Comparison of ENCODE assay signal across 13 cellular contexts in genomic region chr19:19399733-19400438, GRCh38. TPM values are rescaled to one million over a fixed set of nuclear protein-coding genes. Genes with fewer than 3 reads are reported as not detected.
A peak's percentile ranks its signal among the peaks of the same experiment; 100 is the strongest.
DNase-seq lines count a peak whose midpoint lies in the region; ATAC-seq, FAIRE-seq and TF ChIP-seq lines count a peak whose summit lies in the region.
"Had no signal": no experiment of that assay in that cellular context is flagged by ENCODE, and none has a peak within 500 bp of the region (broad histone marks: within the 10 kb centered on the region; RNA-seq: fewer than 3 reads in every experiment).

No MANE protein-coding gene starts in this region.

- peak overlapping the region; percentile 16 for H3K27ac Mint-ChIP-seq in activated CD8-positive, alpha-beta T cell treated with anti-CD3 and anti-CD28 coated beads for 36 hours
- no peak overlapping the region for H3K27ac Mint-ChIP-seq in activated CD8-positive, alpha-beta T cell treated with anti-CD3 and anti-CD28 coated beads, Interleukin-2, amount 10 ng/mL, durations not matched to agents 7 days and 5 days
- H3K27ac Mint-ChIP-seq: activated CD4-positive, alpha-beta T cell treated with anti-CD3 and anti-CD28 coated beads, Interleukin-2, amount 10 ng/mL, durations not matched to agents 7 days and 5 days had no signal

- H3F3A ChIP-seq in OCI-LY1 (ENCODE audit: insufficient read depth, low read length) = no peaks in the 10 kb centered on the region

- H3K9ac ChIP-seq in OCI-LY1 (ENCODE audit: low read length) = no peak overlapping the region; the same call in 1 of the 2 replicates
- no peak overlapping the region for H3K9ac ChIP-seq in fibroblast of lung (ENCODE audit: insufficient read depth, low read length)
- H3K9ac ChIP-seq in HepG2 (ENCODE audit: insufficient read depth, low read depth, low read length) = no peak overlapping the region

- CTCF ChIA-PET in activated CD8-positive, alpha-beta T cell treated with anti-CD3 and anti-CD28 coated beads for 36 hours (lab: Charles Lee) = no interaction called here
- CTCF ChIA-PET in activated CD8-positive, alpha-beta T cell treated with anti-CD3 and anti-CD28 coated beads, Interleukin-2, amount 10 ng/mL, durations not matched to agents 7 days and 5 days (lab: Charles Lee) = interaction anchor here (1.3 kb wide), 1 partner anchor 90 kb away, joined by 3 read pairs; no protein-coding TSS in a partner anchor
- CTCF ChIA-PET in HepG2 (lab: Yijun Ruan, JAX; ENCODE audit: low intra/inter-chr PET ratio, low total read pairs) = no interaction called here

- 48 to 57% (median 56%) methylated on average over 9 of the region's 9 CpGs for WGBS in spleen, 5 donors
- WGBS in HepG2 (ENCODE audit: low lambda C conversion rate) = 86% methylated on average over 9 of the region's 9 CpGs

- no peak overlapping the region for H3K4me3 ChIP-seq in OCI-LY1 (ENCODE audit: low read depth, low read length, poor library complexity, severe bottlenecking)
- H3K4me3 ChIP-seq in fibroblast of lung (replicated peaks in 1 of 4; ENCODE audit: control extremely low read depth in 1 of 4, insufficient read depth in 1 of 4, low read depth in 3 of 4, low read length in 4 of 4) = no peak overlapping the region
- no peak overlapping the region for H3K4me3 ChIP-seq in spleen
- H3K4me3 ChIP-seq in HepG2 (replicated peaks in 1 of 3; ENCODE audit: insufficient read depth in 1 of 3, low read depth in 2 of 3, low read length in 3 of 3) = no peak overlapping the region
- H3K4me3 ChIP-seq: adrenal gland, skin epidermis had no signal

- no peak for TF ChIP-seq EP300 in HepG2 (IDR thresholded peaks at IDR 0.05; ENCODE audit: low read depth in 2 of 2, low read length in 2 of 2)
- TF ChIP-seq EP300 in HepG2 (CRISPR knock-in tag; IDR thresholded peaks at IDR 0.05; ENCODE audit: borderline replicate concordance) = no peak

- H3K4me2 ChIP-seq in OCI-LY1 (ENCODE audit: low read length) = no peak overlapping the region; the same call in 1 of the 2 replicates
- H3K4me2 ChIP-seq in fibroblast of lung (ENCODE audit: extremely low read depth, insufficient read depth, low read length) = peak overlapping the region; percentile 48
- no peak overlapping the region for H3K4me2 ChIP-seq in HepG2 (ENCODE audit: low read depth, low read length)

- FAIRE-seq in HepG2 (lab: Jason Lieb, UNC) = no peak

- H3K79me2 ChIP-seq in OCI-LY1 (ENCODE audit: insufficient read depth, low read length) (peaks cover 30% of the 10 kb centered on the region), fibroblast of lung (ENCODE audit: control insufficient read depth, insufficient read depth, low read length) (peaks cover 16% of the 10 kb centered on the region), HepG2 (ENCODE audit: insufficient read depth, low read length) (peaks cover 31% of the 10 kb centered on the region)

- no peaks in the 10 kb centered on the region for H3K36me3 ChIP-seq in OCI-LY1 (ENCODE audit: insufficient read depth, low read length)
- H3K36me3 ChIP-seq in fibroblast of lung (ENCODE audit: control insufficient read depth, insufficient read depth, low read length) = no peaks in the 10 kb centered on the region
- no peaks in the 10 kb centered on the region for H3K36me3 ChIP-seq in spleen
- H3K36me3 ChIP-seq in HepG2 (replicated peaks in 1 of 2; ENCODE audit: control insufficient read depth in 1 of 2, insufficient read depth in 2 of 2, low read length in 2 of 2) = no peaks in the 10 kb centered on the region
- H3K36me3 ChIP-seq: adrenal gland had no signal

- H3K9me2 ChIP-seq in OCI-LY1 (ENCODE audit: low read depth, low read length) = no peaks in the 10 kb centered on the region

- TF ChIP-seq POLR2A in spleen (IDR thresholded peaks at IDR 0.05) = no peak
- no peak for TF ChIP-seq POLR2A in erythroblast (IDR thresholded peaks at IDR 0.05; ENCODE audit: low read length)
- no peak for TF ChIP-seq POLR2A in HepG2 (IDR thresholded peaks at IDR 0.05; ENCODE audit: insufficient read depth in 1 of 2, low read depth in 2 of 2, low read length in 2 of 2)

- H3K4me1 ChIP-seq in OCI-LY1 (ENCODE audit: insufficient read depth, low read length, severe bottlenecking) = peaks cover 25% of the 10 kb centered on the region
- H3K4me1 ChIP-seq in fibroblast of lung (ENCODE audit: control insufficient read depth, extremely low read depth, insufficient read depth, low read length) = peaks cover 20% of the 10 kb centered on the region
- peaks cover 19 to 91% (median 54%) of the 10 kb centered on the region in 6 donors for H3K4me1 ChIP-seq in spleen
- H3K4me1 ChIP-seq in HepG2 (ENCODE audit: insufficient read depth, low read length) = peaks cover 24% of the 10 kb centered on the region

- H3K9me3 ChIP-seq in OCI-LY1 (ENCODE audit: low read length) (no peaks in the 10 kb centered on the region), fibroblast of lung (ENCODE audit: control insufficient read depth, insufficient read depth, low read depth, low read length) (no peaks in the 10 kb centered on the region), spleen (no peaks in the 10 kb centered on the region), HepG2 (ENCODE audit: low read length) (no peaks in the 10 kb centered on the region)
- H3K9me3 ChIP-seq: adrenal gland had no signal

- H4K20me1 ChIP-seq in OCI-LY1 (ENCODE audit: insufficient read depth, low read length) (no peaks in the 10 kb centered on the region), fibroblast of lung (ENCODE audit: control insufficient read depth, extremely low read depth, insufficient read depth, low read length) (no peaks in the 10 kb centered on the region), HepG2 (ENCODE audit: insufficient read depth, low read length) (no peaks in the 10 kb centered on the region)

- TF ChIP-seq RAD21 in HepG2 (CRISPR knock-in tag; IDR thresholded peaks at IDR 0.05) = no peak

- H3K9me3 Mint-ChIP-seq in activated CD8-positive, alpha-beta T cell treated with anti-CD3 and anti-CD28 coated beads for 36 hours = no peaks in the 10 kb centered on the region
- no peaks in the 10 kb centered on the region for H3K9me3 Mint-ChIP-seq in activated CD8-positive, alpha-beta T cell treated with anti-CD3 and anti-CD28 coated beads, Interleukin-2, amount 10 ng/mL, durations not matched to agents 7 days and 5 days (ENCODE audit: insufficient read depth)
- H3K9me3 Mint-ChIP-seq: activated CD4-positive, alpha-beta T cell treated with anti-CD3 and anti-CD28 coated beads, Interleukin-2, amount 10 ng/mL, durations not matched to agents 7 days and 5 days had no signal

- H3K36me3 Mint-ChIP-seq in activated CD8-positive, alpha-beta T cell treated with anti-CD3 and anti-CD28 coated beads for 36 hours (ENCODE audit: low read depth) = no peaks in the 10 kb centered on the region
- peaks cover 12% of the 10 kb centered on the region for H3K36me3 Mint-ChIP-seq in activated CD8-positive, alpha-beta T cell treated with anti-CD3 and anti-CD28 coated beads, Interleukin-2, amount 10 ng/mL, durations not matched to agents 7 days and 5 days (ENCODE audit: low read depth)

- no peak for ATAC-seq in activated CD8-positive, alpha-beta T cell treated with anti-CD3 and anti-CD28 coated beads for 36 hours
- no peak for ATAC-seq in activated CD8-positive, alpha-beta T cell treated with anti-CD3 and anti-CD28 coated beads, Interleukin-2, amount 10 ng/mL, durations not matched to agents 7 days and 5 days
- ATAC-seq in HepG2 = no peak
- ATAC-seq: left lobe of liver had no signal

- no peak overlapping the region for H2AFZ ChIP-seq in OCI-LY1 (ENCODE audit: low read length)
- peak overlapping the region; percentile 45 for H2AFZ ChIP-seq in fibroblast of lung (ENCODE audit: low read length)
- H2AFZ ChIP-seq in HepG2 (ENCODE audit: low read length) = no peak overlapping the region

- BruUV-seq in HepG2 (replicated peaks; lab: Mats Ljungman, UMichigan) = no TSS peak

- peak overlapping the region; percentile 6 for H3K27ac ChIP-seq in OCI-LY1 (ENCODE audit: low read depth, low read length, poor library complexity, severe bottlenecking)
- no peak overlapping the region for H3K27ac ChIP-seq in fibroblast of lung (ENCODE audit: insufficient read depth, low read length)
- H3K27ac ChIP-seq in spleen = peak overlapping the region in 6 of 8 donors; percentile 8 to 45 (median 36)
- no peak overlapping the region for H3K27ac ChIP-seq in HepG2 (ENCODE audit: extremely low read length, insufficient read depth, low read length)

- POLR2A ChIA-PET in activated CD8-positive, alpha-beta T cell treated with anti-CD3 and anti-CD28 coated beads for 36 hours (lab: Charles Lee) = interaction anchor here (1.1 kb wide), 1 partner anchor 51 kb away, joined by 4 read pairs; no protein-coding TSS in a partner anchor
- POLR2A ChIA-PET in activated CD8-positive, alpha-beta T cell treated with anti-CD3 and anti-CD28 coated beads, Interleukin-2, amount 10 ng/mL, durations not matched to agents 7 days and 5 days (lab: Charles Lee) = no interaction called here
- POLR2A ChIA-PET in HepG2 (lab: Yijun Ruan, JAX) = no interaction called here

- H3K27me3 Mint-ChIP-seq in activated CD8-positive, alpha-beta T cell treated with anti-CD3 and anti-CD28 coated beads for 36 hours = no peaks in the 10 kb centered on the region
- no peaks in the 10 kb centered on the region for H3K27me3 Mint-ChIP-seq in activated CD8-positive, alpha-beta T cell treated with anti-CD3 and anti-CD28 coated beads, Interleukin-2, amount 10 ng/mL, durations not matched to agents 7 days and 5 days (ENCODE audit: low read depth)
- H3K27me3 Mint-ChIP-seq: activated CD4-positive, alpha-beta T cell treated with anti-CD3 and anti-CD28 coated beads, Interleukin-2, amount 10 ng/mL, durations not matched to agents 7 days and 5 days had no signal

- intact Hi-C loops in activated CD8-positive, alpha-beta T cell treated with anti-CD3 and anti-CD28 coated beads for 36 hours (cut with micrococcal nuclease) = no loop called here
- intact Hi-C loops in spleen (cut with DNase I; ENCODE audit: low total_unique reads) = loop anchor here (10.0 kb wide), 1 partner anchor 85 kb away; no protein-coding TSS in a partner anchor
- intact Hi-C loops in HepG2 (cut with micrococcal nuclease; ENCODE audit: unreplicated experiment) = no loop called here

- DNase-seq in activated CD8-positive, alpha-beta T cell treated with anti-CD3 and anti-CD28 coated beads for 36 hours = no peak
- no peak for DNase-seq in activated CD8-positive, alpha-beta T cell treated with anti-CD3 and anti-CD28 coated beads, Interleukin-2, amount 10 ng/mL, durations not matched to agents 7 days and 5 days
- peak; percentile 41 to 48 for DNase-seq in fibroblast of lung (ENCODE audit: low read depth in 2 of 2)
- DNase-seq in spleen = peak; percentile 15
- DNase-seq in erythroblast (lab: John Stamatoyannopoulos, UW) = no peak
- DNase-seq in HepG2 (ENCODE audit: low spot score) = no peak
- DNase-seq in NCI-H2029 treated with DMSO at 0.1 percent for 48 hours (lab: John Stamatoyannopoulos, UW) = no peak
- DNase-seq: activated CD4-positive, alpha-beta T cell treated with anti-CD3 and anti-CD28 coated beads, Interleukin-2, amount 10 ng/mL, durations not matched to agents 7 days and 5 days; adrenal gland; SIG-M5 had no signal

- peaks cover 33% of the 10 kb centered on the region for H3K4me1 Mint-ChIP-seq in activated CD8-positive, alpha-beta T cell treated with anti-CD3 and anti-CD28 coated beads for 36 hours (ENCODE audit: low read depth)
- H3K4me1 Mint-ChIP-seq in activated CD8-positive, alpha-beta T cell treated with anti-CD3 and anti-CD28 coated beads, Interleukin-2, amount 10 ng/mL, durations not matched to agents 7 days and 5 days (ENCODE audit: low read depth) = peaks cover 40% of the 10 kb centered on the region

- no peak for TF ChIP-seq CTCF in activated CD8-positive, alpha-beta T cell treated with anti-CD3 and anti-CD28 coated beads for 36 hours (IDR thresholded peaks at IDR 0.05)
- no peak for TF ChIP-seq CTCF in OCI-LY1 (IDR thresholded peaks at IDR 0.05; ENCODE audit: low read length)
- TF ChIP-seq CTCF in fibroblast of lung (conservative IDR thresholded peaks at IDR 0.05 in 1 of 2, IDR thresholded peaks at IDR 0.05 in 1 of 2; ENCODE audit: low read depth in 1 of 2, low read length in 2 of 2) = no peak
- no peak for TF ChIP-seq CTCF in spleen (IDR thresholded peaks at IDR 0.05 in 8 of 11, conservative IDR thresholded peaks at IDR 0.05 in 3 of 11)
- no peak for TF ChIP-seq CTCF in HepG2 (CRISPR knock-in tag; IDR thresholded peaks at IDR 0.05)

- no peaks in the 10 kb centered on the region for H3K27me3 ChIP-seq in OCI-LY1 (ENCODE audit: insufficient read depth, low read length)
- H3K27me3 ChIP-seq in fibroblast of lung (ENCODE audit: control insufficient read depth, insufficient read depth, low read length) = no peaks in the 10 kb centered on the region
- H3K27me3 ChIP-seq in spleen (replicated peaks in 1 of 7) = no peaks in the 10 kb centered on the region
- H3K27me3 ChIP-seq in HepG2 (ENCODE audit: control insufficient read depth in 1 of 2, insufficient read depth in 2 of 2, low read length in 2 of 2) = no peaks in the 10 kb centered on the region
- H3K27me3 ChIP-seq: adrenal gland had no signal

- in situ Hi-C loops in HepG2 (cut with HindIII; ENCODE audit: extremely low pct_ligation_motif_present, low pct_unique_long_range_greater_than_20kb) = no loop called here

- H3K4me3 Mint-ChIP-seq in activated CD8-positive, alpha-beta T cell treated with anti-CD3 and anti-CD28 coated beads for 36 hours = no peak overlapping the region
- no peak overlapping the region for H3K4me3 Mint-ChIP-seq in activated CD8-positive, alpha-beta T cell treated with anti-CD3 and anti-CD28 coated beads, Interleukin-2, amount 10 ng/mL, durations not matched to agents 7 days and 5 days
- H3K4me3 Mint-ChIP-seq: activated CD4-positive, alpha-beta T cell treated with anti-CD3 and anti-CD28 coated beads, Interleukin-2, amount 10 ng/mL, durations not matched to agents 7 days and 5 days had no signal

RNA-seq across cellular contexts. Expression of gene GATAD2A, which starts 5.6 kb away (rescaled TPM):
- 100 to 1,000 TPM; 132 to 136 TPM for total RNA-seq in activated CD8-positive, alpha-beta T cell treated with anti-CD3 and anti-CD28 coated beads for 36 hours
- total RNA-seq in activated CD8-positive, alpha-beta T cell treated with anti-CD3 and anti-CD28 coated beads, Interleukin-2, amount 10 ng/mL, durations not matched to agents 7 days and 5 days = 100 to 1,000 TPM; 180 TPM
- total RNA-seq in fibroblast of lung (28.8 and 31.7 TPM in 2 replicates), spleen (100 to 1,000 TPM in 3 of 7 donors, 10 to 100 TPM in 4; 54.0 to 122 (median 94.2) TPM), HepG2 (2016; rRNA removed; fragmentation: Illumina TruSeq; extraction: Trizol) (25.1 and 28.6 TPM in 2 replicates)
- polyA plus RNA-seq in fibroblast of lung (63.5 and 77.2 TPM in 2 replicates), spleen (10 to 100 TPM; 11.6 to 25.5 (median 12.6) TPM), HepG2 (2011; rRNA removed) (15.1 and 16.8 TPM in 2 replicates)
- 53.2 and 57.9 TPM in 2 replicates for polyA plus RNA-seq in fibroblast of lung (2012)
- polyA minus RNA-seq in fibroblast of lung (ENCODE audit: low replicate concordance) = 21.8 and 31.1 TPM in 2 replicates
- total RNA-seq in HepG2 (2016; cell fraction: cytosol; rRNA removed; fragmentation: Illumina TruSeq; extraction: Trizol; ENCODE audit: low read depth) = 10.8 and 13.3 TPM in 2 replicates
- total RNA-seq in HepG2 (2016; cell fraction: insoluble cytoplasmic fraction; rRNA removed; fragmentation: Illumina TruSeq; extraction: Trizol) = 24.5 and 30.0 TPM in 2 replicates
- total RNA-seq in HepG2 (2016; cell fraction: membrane; rRNA removed; fragmentation: Illumina TruSeq; extraction: Trizol) = 43.4 and 51.5 TPM in 2 replicates
- 19.5 and 24.3 TPM in 2 replicates for total RNA-seq in HepG2 (2016; cell fraction: nucleus; rRNA removed; fragmentation: Illumina TruSeq; extraction: Trizol)
- polyA plus RNA-seq in HepG2 (2011; cell fraction: cytosol; rRNA removed) = 10.5 and 13.4 TPM in 2 replicates
- 17.3 and 19.1 TPM in 2 replicates for polyA plus RNA-seq in HepG2 (2011; cell fraction: nucleus; rRNA removed)
- polyA plus RNA-seq in HepG2 (2012) = 19.3 and 26.1 TPM in 2 replicates
- 13.2 and 13.4 TPM in 2 replicates for polyA plus RNA-seq in HepG2 (2016; cell fraction: cytosol; fragmentation: Illumina TruSeq; extraction: Trizol; ENCODE audit: low read depth)
- 38.8 and 59.1 TPM in 2 replicates for polyA plus RNA-seq in HepG2 (2016; cell fraction: insoluble cytoplasmic fraction; fragmentation: Illumina TruSeq; extraction: Trizol; ENCODE audit: low read depth)
- polyA plus RNA-seq in HepG2 (2016; cell fraction: membrane; fragmentation: Illumina TruSeq; extraction: Trizol; ENCODE audit: low read depth) = 38.7 and 46.4 TPM in 2 replicates
- polyA plus RNA-seq in HepG2 (2016; cell fraction: nucleus; fragmentation: Illumina TruSeq; extraction: Trizol; ENCODE audit: insufficient read depth, low read depth) = 43.6 and 47.2 TPM in 2 replicates
- 16.0 and 18.2 TPM in 2 replicates for polyA minus RNA-seq in HepG2 (2011; rRNA and poly(A)+ RNA removed; ENCODE audit: low replicate concordance)
- polyA minus RNA-seq in HepG2 (2011; cell fraction: cytosol; rRNA and poly(A)+ RNA removed) = 24.2 and 24.4 TPM in 2 replicates
- 11.5 and 14.5 TPM in 2 replicates for polyA minus RNA-seq in HepG2 (2011; cell fraction: nucleus; rRNA and poly(A)+ RNA removed)

Comparison
In these comparisons a context has a peak if more than half of its experiments do, and no peak if none do; other contexts are left out.
1. DNase-seq: peak in fibroblast of lung (2 of 2) and spleen (single experiment); none in activated CD8-positive, alpha-beta T cell treated with anti-CD3 and anti-CD28 coated beads for 36 hours (single experiment), activated CD8-positive, alpha-beta T cell treated with anti-CD3 and anti-CD28 coated beads, Interleukin-2, amount 10 ng/mL, durations not matched to agents 7 days and 5 days (single experiment), erythroblast (0 of 2), HepG2 (single experiment) and NCI-H2029 treated with DMSO at 0.1 percent for 48 hours (single experiment).
2. H3K27ac ChIP-seq: peak in OCI-LY1 (single experiment) and spleen (6 of 8); none in fibroblast of lung (single experiment) and HepG2 (single experiment).